In the genomic region with DNA sequence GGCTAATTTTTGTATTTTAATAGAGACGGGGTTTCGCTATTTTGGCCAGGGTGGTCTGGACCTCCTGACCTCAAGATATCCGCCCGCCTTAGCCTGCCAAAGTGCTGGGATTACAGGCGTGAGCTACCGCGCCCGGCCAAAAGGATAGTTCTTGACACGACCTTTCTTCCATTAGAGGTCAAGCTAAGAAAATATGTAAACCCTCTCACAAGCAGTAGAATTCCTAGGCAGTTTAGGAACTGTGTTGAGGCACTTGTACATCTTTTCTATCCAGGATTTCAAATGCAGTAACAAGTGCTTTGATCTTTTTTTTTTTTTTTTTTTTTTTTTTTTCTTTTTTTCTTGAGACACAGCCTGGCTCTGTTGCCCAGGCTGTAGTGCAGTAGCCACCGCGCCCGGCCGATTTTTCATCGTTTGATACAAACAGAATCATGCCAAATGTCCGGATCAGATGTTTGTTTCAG, we compare ENCODE assay signal across 10 cellular contexts. TPM values are rescaled to one million over a fixed set of nuclear protein-coding genes. Genes with fewer than 3 reads are reported as not detected.
DNase-seq lines count a peak whose midpoint lies in the region; ATAC-seq and TF ChIP-seq lines count a peak whose summit lies in the region.
"Had no signal": no experiment of that assay in that cellular context is flagged by ENCODE, and none has a peak within 500 bp of the region (broad histone marks: within the 10 kb centered on the region; RNA-seq: fewer than 3 reads in every experiment).

No MANE protein-coding gene starts in this region.

- H3K4me1 ChIP-seq in OCI-LY1 (ENCODE audit: insufficient read depth, low read length, severe bottlenecking) (peaks cover 62% of the 10 kb centered on the region), gastrocnemius medialis (peaks cover 50 to 62% of the 10 kb centered on the region in 2 donors)

- no peak overlapping the region for H3K9ac ChIP-seq in OCI-LY1 (ENCODE audit: low read length)

- in situ Hi-C loops in gastrocnemius medialis (cut with MboI; ENCODE audit: low sequenced_read_pairs in 4 of 4), result no loop called here

- peaks cover 60% of the 10 kb centered on the region for H3K36me3 Mint-ChIP-seq in activated CD4-positive, alpha-beta T cell treated with anti-CD3 and anti-CD28 coated beads, Interleukin-2, amount 10 ng/mL, durations not matched to agents 7 days and 5 days (ENCODE audit: low read depth)
- peaks cover 49% of the 10 kb centered on the region for H3K36me3 Mint-ChIP-seq in dendritic cell treated with granulocyte-macrophage colony-stimulating factor and Interleukin-4, amounts not matched to agents 40 ng/mL and 50 ng/mL, for 4 days (ENCODE audit: low read depth)

- no peaks in the 10 kb centered on the region for H4K20me1 ChIP-seq in OCI-LY1 (ENCODE audit: insufficient read depth, low read length)

- no peaks in the 10 kb centered on the region for H3K27me3 Mint-ChIP-seq in activated CD4-positive, alpha-beta T cell treated with anti-CD3 and anti-CD28 coated beads, Interleukin-2, amount 10 ng/mL, durations not matched to agents 7 days and 5 days
- H3K27me3 Mint-ChIP-seq in dendritic cell treated with granulocyte-macrophage colony-stimulating factor and Interleukin-4, amounts not matched to agents 40 ng/mL and 50 ng/mL, for 4 days, result no peaks in the 10 kb centered on the region

- H3K36me3 ChIP-seq in OCI-LY1 (ENCODE audit: insufficient read depth, low read length) (peaks cover 55% of the 10 kb centered on the region; the same call in 1 of the 2 replicates), gastrocnemius medialis (peaks cover 0 to 14% of the 10 kb centered on the region in 2 donors)

- 0 out of 2 replicates have a peak, but pooled peaks cover 6% of the 10 kb centered on the region for H3F3A ChIP-seq in OCI-LY1 (ENCODE audit: insufficient read depth, low read length)

- peaks cover 34% of the 10 kb centered on the region for H3K79me2 ChIP-seq in OCI-LY1 (ENCODE audit: insufficient read depth, low read length)

- H3K4me3 Mint-ChIP-seq in activated CD4-positive, alpha-beta T cell treated with anti-CD3 and anti-CD28 coated beads, Interleukin-2, amount 10 ng/mL, durations not matched to agents 7 days and 5 days, result peak overlapping the region; percentile 99
- no peak overlapping the region for H3K4me3 Mint-ChIP-seq in dendritic cell treated with granulocyte-macrophage colony-stimulating factor and Interleukin-4, amounts not matched to agents 40 ng/mL and 50 ng/mL, for 4 days

- H3K4me3 ChIP-seq in OCI-LY1 (ENCODE audit: low read depth, low read length, poor library complexity, severe bottlenecking) (no peak overlapping the region), gastrocnemius medialis (no peak overlapping the region)

- H3K27ac Mint-ChIP-seq in activated CD4-positive, alpha-beta T cell treated with anti-CD3 and anti-CD28 coated beads, Interleukin-2, amount 10 ng/mL, durations not matched to agents 7 days and 5 days, result peak overlapping the region; percentile 98
- H3K27ac Mint-ChIP-seq in dendritic cell treated with granulocyte-macrophage colony-stimulating factor and Interleukin-4, amounts not matched to agents 40 ng/mL and 50 ng/mL, for 4 days, result peak overlapping the region; percentile 92

- no peak overlapping the region for H3K4me2 ChIP-seq in OCI-LY1 (ENCODE audit: low read length)

- TF ChIP-seq POLR2A in gastrocnemius medialis (IDR thresholded peaks at IDR 0.05), result no peak

- no peak for DNase-seq in activated CD4-positive, alpha-beta T cell treated with anti-CD3 and anti-CD28 coated beads, Interleukin-2, amount 10 ng/mL, durations not matched to agents 7 days and 5 days
- no peak for DNase-seq in activated CD4-positive, alpha-beta T cell treated with anti-CD3 and anti-CD28 coated beads, Interleukin-2, amount 50 U/mL, for 1 hour
- DNase-seq in gastrocnemius medialis (no peak), NCI-H1092 (lab: John Stamatoyannopoulos, UW) (no peak), OCI-M1 (lab: John Stamatoyannopoulos, UW) (no peak)
- DNase-seq: H7; stimulated activated CD4-positive, alpha-beta T cell treated with anti-CD3 and anti-CD28 coated beads, Interleukin-1b, Interleukin-23, amount 100 ng/mL, for 48 hours had no signal

- peaks cover 71% of the 10 kb centered on the region for H3K4me1 Mint-ChIP-seq in activated CD4-positive, alpha-beta T cell treated with anti-CD3 and anti-CD28 coated beads, Interleukin-2, amount 10 ng/mL, durations not matched to agents 7 days and 5 days
- peaks cover 47% of the 10 kb centered on the region for H3K4me1 Mint-ChIP-seq in dendritic cell treated with granulocyte-macrophage colony-stimulating factor and Interleukin-4, amounts not matched to agents 40 ng/mL and 50 ng/mL, for 4 days (ENCODE audit: low read depth)

- H3K9me2 ChIP-seq in OCI-LY1 (ENCODE audit: low read depth, low read length), result no peaks in the 10 kb centered on the region

- intact Hi-C loops in dendritic cell treated with granulocyte-macrophage colony-stimulating factor and Interleukin-4, amounts not matched to agents 40 ng/mL and 50 ng/mL, for 4 days (cut with micrococcal nuclease), result loop anchor here (5.0 kb wide), 1 partner anchor 265 kb away; the partner anchor contains the start of gene COQ7
- intact Hi-C loops in gastrocnemius medialis (cut with DNase I; ENCODE audit: low total_unique reads), result loop anchor here (5.0 to 10.0 kb wide), 3 partner anchors 125 to 1082 kb away; partner anchors contain the start of genes CCP110, GDE1, GPRC5B and SMG1

- H3K9me3 ChIP-seq in OCI-LY1 (ENCODE audit: low read length) (no peaks in the 10 kb centered on the region), gastrocnemius medialis (no peaks in the 10 kb centered on the region)

- TF ChIP-seq CTCF in OCI-LY1 (IDR thresholded peaks at IDR 0.05; ENCODE audit: low read length) (no peak), gastrocnemius medialis (IDR thresholded peaks at IDR 0.05 in 4 of 5, conservative IDR thresholded peaks at IDR 0.05 in 1 of 5) (no peak)

- POLR2A ChIA-PET in activated CD4-positive, alpha-beta T cell treated with anti-CD3 and anti-CD28 coated beads, Interleukin-2, amount 10 ng/mL, durations not matched to agents 7 days and 5 days (lab: Charles Lee), result interaction anchor here (1.6 to 1.7 kb wide), 2 partner anchors 13 to 14 kb away, joined by 4 to 34 read pairs; partner anchors contain the start of gene RPS15A

- peak overlapping the region; percentile 79 for H3K27ac ChIP-seq in OCI-LY1 (ENCODE audit: low read depth, low read length, poor library complexity, severe bottlenecking)
- peak overlapping the region; percentile 90 to 96 (median 94) for H3K27ac ChIP-seq in gastrocnemius medialis

- no peaks in the 10 kb centered on the region for H3K9me3 Mint-ChIP-seq in activated CD4-positive, alpha-beta T cell treated with anti-CD3 and anti-CD28 coated beads, Interleukin-2, amount 10 ng/mL, durations not matched to agents 7 days and 5 days
- H3K9me3 Mint-ChIP-seq in dendritic cell treated with granulocyte-macrophage colony-stimulating factor and Interleukin-4, amounts not matched to agents 40 ng/mL and 50 ng/mL, for 4 days, result no peaks in the 10 kb centered on the region

- no peak overlapping the region for H2AFZ ChIP-seq in OCI-LY1 (ENCODE audit: low read length)

- ATAC-seq in gastrocnemius medialis (no peak), GM21360 (IDR thresholded peaks at IDR 0.05; ENCODE audit: unreplicated experiment) (no peak)

- CTCF ChIA-PET in activated CD4-positive, alpha-beta T cell treated with anti-CD3 and anti-CD28 coated beads, Interleukin-2, amount 10 ng/mL, durations not matched to agents 7 days and 5 days (lab: Charles Lee), result interaction anchor here (0.9 to 7.2 kb wide), 7 partner anchors 13 to 162 kb away, joined by 5 to 86 read pairs (median 13); partner anchors contain the start of gene RPS15A

- no peaks in the 10 kb centered on the region for H3K27me3 ChIP-seq in OCI-LY1 (ENCODE audit: insufficient read depth, low read length)
- H3K27me3 ChIP-seq in gastrocnemius medialis, result no peaks in the 10 kb centered on the region

RNA-seq across cellular contexts. Expression of gene ARL6IP1, which starts 1.4 kb away (rescaled TPM):
- 100 to 1,000 TPM; 276 to 321 TPM for total RNA-seq in activated CD4-positive, alpha-beta T cell treated with anti-CD3 and anti-CD28 coated beads, Interleukin-2, amount 10 ng/mL, durations not matched to agents 7 days and 5 days
- 10 to 100 TPM; 25.2 to 40.5 (median 37.5) TPM for total RNA-seq in gastrocnemius medialis

RNA-seq across cellular contexts. Expression of gene RPS15A, which starts 12.7 kb away (rescaled TPM):
- 1,000 to 10,000 TPM; 1,939 to 2,119 TPM for total RNA-seq in activated CD4-positive, alpha-beta T cell treated with anti-CD3 and anti-CD28 coated beads, Interleukin-2, amount 10 ng/mL, durations not matched to agents 7 days and 5 days
- total RNA-seq in gastrocnemius medialis, result 1,000 to 10,000 TPM; 1,340 to 2,259 (median 1,706) TPM

Comparison
In these comparisons a context has a peak if more than half of its experiments do, and no peak if none do; other contexts are left out.
1. RNA of gene ARL6IP1, which starts 1.4 kb away (total RNA-seq): 276 to 321 TPM in activated CD4-positive, alpha-beta T cell treated with anti-CD3 and anti-CD28 coated beads, Interleukin-2, amount 10 ng/mL, durations not matched to agents 7 days and 5 days; 25.2 to 40.5 TPM in gastrocnemius medialis; every median in the first group is over 4 times any median in the second.